8 cellular contexts compared by ENCODE assay signal in genomic region chr9:14221558-14221957, GRCh38.
DNase-seq lines count a peak whose midpoint lies in the region; ATAC-seq and TF ChIP-seq lines count a peak whose summit lies in the region.

No MANE protein-coding gene starts in this region.

- no peak overlapping the region for H2AFZ ChIP-seq in PC-3 (ENCODE audit: low read length)

- no peaks in the 10 kb centered on the region for H3K36me3 ChIP-seq in PC-3 (ENCODE audit: low read depth, low read length)

- DNase-seq in AG10803 (ENCODE audit: low read depth), result peak; percentile 87
- peak; percentile 91 for DNase-seq in PC-3
- peak; percentile 86 for DNase-seq in epithelial cell of esophagus (ENCODE audit: low read depth)
- no peak for DNase-seq in mesothelial cell of epicardium (ENCODE audit: low spot score in 2 of 2, unreplicated experiment in 2 of 2)
- DNase-seq in stimulated activated naive B cell treated with anti-CD40 and anti-IgM and Interleukin-4, amounts not matched to agents 10 μg/mL and 1 μg/mL and 100 μg/mL, for 72 hours, result no peak
- DNase-seq in putamen (ENCODE audit: low spot score), result no peak
- DNase-seq in OCI-M2 (lab: John Stamatoyannopoulos, UW; ENCODE audit: unreplicated experiment), result no peak
- no peak for DNase-seq in CD4-positive, alpha-beta T cell

- 0 out of 2 replicates have a peak overlapping the region, but pooled peaks have one; percentile 2 for H3K9ac ChIP-seq in PC-3 (ENCODE audit: low read length)

- H3K27ac Mint-ChIP-seq in mesothelial cell of epicardium, result peak overlapping the region; percentile 41
- no peak overlapping the region for H3K27ac Mint-ChIP-seq in stimulated activated naive B cell treated with anti-CD40 and anti-IgM and Interleukin-4, amounts not matched to agents 10 μg/mL and 1 μg/mL and 100 μg/mL, for 72 hours
- H3K27ac Mint-ChIP-seq in CD4-positive, alpha-beta T cell, result no peak overlapping the region

- H3K27ac ChIP-seq in PC-3 (ENCODE audit: low read length), result peak overlapping the region; percentile 66
- no peak overlapping the region for H3K27ac ChIP-seq in CD4-positive, alpha-beta T cell (ENCODE audit: low read depth, low read length)

- H3K9me2 ChIP-seq in PC-3 (replicated peaks; ENCODE audit: low read length), result no peaks in the 10 kb centered on the region; the same call in 1 of the 2 replicates

- H3K4me3 Mint-ChIP-seq in mesothelial cell of epicardium, result no peak overlapping the region
- H3K4me3 Mint-ChIP-seq in stimulated activated naive B cell treated with anti-CD40 and anti-IgM and Interleukin-4, amounts not matched to agents 10 μg/mL and 1 μg/mL and 100 μg/mL, for 72 hours, result no peak overlapping the region
- H3K4me3 Mint-ChIP-seq in CD4-positive, alpha-beta T cell, result no peak overlapping the region

- H3K9me3 Mint-ChIP-seq in mesothelial cell of epicardium, result no peaks in the 10 kb centered on the region
- H3K9me3 Mint-ChIP-seq in stimulated activated naive B cell treated with anti-CD40 and anti-IgM and Interleukin-4, amounts not matched to agents 10 μg/mL and 1 μg/mL and 100 μg/mL, for 72 hours, result peaks cover 3 to 5% of the 10 kb centered on the region in 2 donors
- H3K9me3 Mint-ChIP-seq in CD4-positive, alpha-beta T cell, result peaks cover 2% of the 10 kb centered on the region

- H3K27me3 Mint-ChIP-seq in mesothelial cell of epicardium (ENCODE audit: low read depth), result no peaks in the 10 kb centered on the region
- H3K27me3 Mint-ChIP-seq in stimulated activated naive B cell treated with anti-CD40 and anti-IgM and Interleukin-4, amounts not matched to agents 10 μg/mL and 1 μg/mL and 100 μg/mL, for 72 hours, result no peaks in the 10 kb centered on the region
- H3K27me3 Mint-ChIP-seq in CD4-positive, alpha-beta T cell, result no peaks in the 10 kb centered on the region

- H3K4me1 ChIP-seq in PC-3 (ENCODE audit: insufficient read depth, low read length), result peaks cover 47% of the 10 kb centered on the region

- POLR2A ChIA-PET in PC-3 (lab: Charles Lee; ENCODE audit: unreplicated experiment), result no interaction called here
- POLR2A ChIA-PET in CD4-positive, alpha-beta T cell (lab: Charles Lee), result no interaction called here

- no peaks in the 10 kb centered on the region for H4K20me1 ChIP-seq in PC-3 (ENCODE audit: low read length)

- peak overlapping the region; percentile 69 for H3K4me2 ChIP-seq in PC-3 (ENCODE audit: low read length)

- ATAC-seq in PC-3, result peak; percentile 86
- ATAC-seq in stimulated activated naive B cell treated with anti-CD40 and anti-IgM and Interleukin-4, amounts not matched to agents 10 μg/mL and 1 μg/mL and 100 μg/mL, for 72 hours (replicated peaks), result no peak
- no peak for ATAC-seq in CD4-positive, alpha-beta T cell (ENCODE audit: poor library complexity)

- H3K27me3 ChIP-seq in PC-3 (ENCODE audit: low read length), result no peaks in the 10 kb centered on the region
- H3K27me3 ChIP-seq in CD4-positive, alpha-beta T cell (ENCODE audit: control insufficient read depth, insufficient read depth, low read length), result no peaks in the 10 kb centered on the region

- CTCF ChIA-PET in PC-3 (lab: Charles Lee), result interaction anchor here (0.6 kb wide), 1 partner anchor 46 kb away, joined by 3 read pairs; no protein-coding TSS in a partner anchor
- CTCF ChIA-PET in CD4-positive, alpha-beta T cell (lab: Charles Lee), result no interaction called here

- BruUV-seq in PC-3 (replicated peaks; lab: Mats Ljungman, UMichigan), result no TSS peak

- H3F3A ChIP-seq in PC-3 (ENCODE audit: low read length, unreplicated experiment), result no peaks in the 10 kb centered on the region

- peaks cover 14% of the 10 kb centered on the region for H3K36me3 Mint-ChIP-seq in mesothelial cell of epicardium
- H3K36me3 Mint-ChIP-seq in stimulated activated naive B cell treated with anti-CD40 and anti-IgM and Interleukin-4, amounts not matched to agents 10 μg/mL and 1 μg/mL and 100 μg/mL, for 72 hours, result no peaks in the 10 kb centered on the region
- H3K36me3 Mint-ChIP-seq in CD4-positive, alpha-beta T cell (ENCODE audit: low read depth), result no peaks in the 10 kb centered on the region

- H3K9me3 ChIP-seq in PC-3 (ENCODE audit: low read length), result no peaks in the 10 kb centered on the region
- H3K9me3 ChIP-seq in CD4-positive, alpha-beta T cell (ENCODE audit: control insufficient read depth, low read length), result no peaks in the 10 kb centered on the region

- intact Hi-C loops in PC-3 (cut with micrococcal nuclease), result no loop called here
- intact Hi-C loops in CD4-positive, alpha-beta T cell (cut with DNase I, micrococcal nuclease), result no loop called here

- peaks cover 57% of the 10 kb centered on the region for H3K79me2 ChIP-seq in PC-3 (ENCODE audit: low read length)

- H3K4me3 ChIP-seq in AG10803 (ENCODE audit: low read length), result no peak overlapping the region
- H3K4me3 ChIP-seq in PC-3 (ENCODE audit: low read length), result peak overlapping the region; percentile 13
- H3K4me3 ChIP-seq in epithelial cell of esophagus (ENCODE audit: low read length), result no peak overlapping the region

- H3K4me1 Mint-ChIP-seq in mesothelial cell of epicardium, result peaks cover 42% of the 10 kb centered on the region
- H3K4me1 Mint-ChIP-seq in stimulated activated naive B cell treated with anti-CD40 and anti-IgM and Interleukin-4, amounts not matched to agents 10 μg/mL and 1 μg/mL and 100 μg/mL, for 72 hours, result no peaks in the 10 kb centered on the region
- no peaks in the 10 kb centered on the region for H3K4me1 Mint-ChIP-seq in CD4-positive, alpha-beta T cell (ENCODE audit: low read depth)

- no peak for TF ChIP-seq CTCF in AG10803 (conservative IDR thresholded peaks at IDR 0.05; ENCODE audit: low read length)
- no peak for TF ChIP-seq CTCF in PC-3 (conservative IDR thresholded peaks at IDR 0.05; ENCODE audit: low read depth, low read length)
- no peak for TF ChIP-seq CTCF in epithelial cell of esophagus (IDR thresholded peaks at IDR 0.05; ENCODE audit: insufficient read depth, low read depth, low read length, missing control alignments)
- no peak for TF ChIP-seq CTCF in mesothelial cell of epicardium (IDR thresholded peaks at IDR 0.05; ENCODE audit: unreplicated experiment)
- TF ChIP-seq CTCF in CD4-positive, alpha-beta T cell (IDR thresholded peaks at IDR 0.05), result no peak

Comparison
In these comparisons a context has a peak if more than half of its experiments do, and no peak if none do; other contexts are left out.
1. DNase-seq: peak in AG10803 (single experiment), PC-3 (single experiment) and epithelial cell of esophagus (single experiment); none in mesothelial cell of epicardium (0 of 2), stimulated activated naive B cell treated with anti-CD40 and anti-IgM and Interleukin-4, amounts not matched to agents 10 μg/mL and 1 μg/mL and 100 μg/mL, for 72 hours (single experiment), putamen (single experiment), OCI-M2 (single experiment) and CD4-positive, alpha-beta T cell (0 of 10).